In the genomic region with DNA sequence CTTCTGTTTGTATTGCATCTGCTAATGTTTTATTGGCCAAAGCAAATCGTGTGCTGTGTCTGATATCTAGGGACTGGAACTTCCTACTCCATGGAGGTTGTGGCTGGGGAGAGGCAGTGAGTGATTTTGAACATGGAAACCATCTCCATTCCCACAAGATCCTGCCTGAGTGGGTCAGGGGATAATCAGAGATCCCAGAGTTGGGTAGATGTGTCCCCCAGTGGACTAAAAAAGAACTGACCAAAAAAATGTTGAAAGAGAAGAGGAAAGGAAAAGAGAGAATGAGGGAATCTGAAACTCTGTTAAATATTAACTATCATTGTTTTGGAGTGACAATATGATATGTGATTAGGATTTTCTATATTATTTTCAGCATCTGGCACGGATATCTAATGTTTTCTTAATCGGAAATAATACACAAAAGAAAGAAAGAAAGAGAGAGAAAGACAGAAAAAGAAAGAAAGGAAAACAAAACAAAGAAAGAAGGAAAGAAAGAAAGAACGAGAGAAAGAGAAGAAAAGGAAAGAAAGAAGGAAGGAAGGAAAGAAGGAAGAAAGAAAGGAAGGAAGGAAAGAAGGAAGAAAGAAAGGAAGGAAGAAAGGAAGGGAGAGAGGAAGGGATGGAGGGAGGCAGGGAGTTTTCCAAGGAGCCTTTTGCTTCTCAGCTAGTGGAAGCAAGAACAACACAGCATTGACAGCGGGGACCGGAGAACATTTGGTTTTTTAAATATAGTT, we compare ENCODE assay signal across 16 cellular contexts.
"Had no signal": no experiment of that assay in that cellular context is flagged by ENCODE, and none has a peak within 500 bp of the region (broad histone marks: within the 10 kb centered on the region; RNA-seq: fewer than 3 reads in every experiment).

No MANE protein-coding gene starts in this region.

- H3K27me3 Mint-ChIP-seq: activated CD8-positive, alpha-beta memory T cell treated with anti-CD3 and anti-CD28 coated beads, Interleukin-2, amount 10 ng/mL, durations not matched to agents 7 days and 5 days; activated naive CD8-positive, alpha-beta T cell treated with anti-CD3 and anti-CD28 coated beads, Interleukin-2, amount 10 ng/mL, durations not matched to agents 7 days and 5 days; memory B cell had no signal

- H3K36me3 ChIP-seq: left lung, sigmoid colon, upper lobe of right lung had no signal

- DNase-seq: activated CD4-positive, alpha-beta T cell treated with anti-CD3 and anti-CD28 coated beads, Interleukin-2, amount 50 U/mL, for 4 hours; activated CD8-positive, alpha-beta memory T cell treated with anti-CD3 and anti-CD28 coated beads, Interleukin-2, amount 10 ng/mL, durations not matched to agents 7 days and 5 days; activated gamma-delta T cell treated with Interleukin-2 at 50 U/mL for 16 hours; activated naive CD8-positive, alpha-beta T cell treated with anti-CD3 and anti-CD28 coated beads, Interleukin-2, amount 10 ng/mL, durations not matched to agents 7 days and 5 days; activated T-cell treated with anti-CD3 and anti-CD28 coated beads, Interleukin-2, amount 50 U/mL, for 4 hours; anterior cingulate cortex; foreskin keratinocyte; islet precursor cell; left lung; sigmoid colon; stimulated activated CD4-positive, alpha-beta T cell treated with anti-CD3 and anti-CD28 coated beads, Interleukin-12 subunit alpha, Interleukin-12 subunit beta, amount 100 ng/mL, for 4 hours; stimulated activated naive CD4-positive, alpha-beta T cell; upper lobe of right lung had no signal

- H3K4me3 ChIP-seq: left lung, sigmoid colon, upper lobe of right lung had no signal

- H3K36me3 Mint-ChIP-seq: activated CD8-positive, alpha-beta memory T cell treated with anti-CD3 and anti-CD28 coated beads, Interleukin-2, amount 10 ng/mL, durations not matched to agents 7 days and 5 days; activated naive CD8-positive, alpha-beta T cell treated with anti-CD3 and anti-CD28 coated beads, Interleukin-2, amount 10 ng/mL, durations not matched to agents 7 days and 5 days; memory B cell had no signal

- H3K9me3 Mint-ChIP-seq: activated naive CD8-positive, alpha-beta T cell treated with anti-CD3 and anti-CD28 coated beads, Interleukin-2, amount 10 ng/mL, durations not matched to agents 7 days and 5 days; activated T-cell treated with anti-CD3 and anti-CD28 coated beads, Interleukin-2, amount 50 U/mL, for 4 hours; memory B cell; nephron had no signal

- H3K4me1 Mint-ChIP-seq: activated CD8-positive, alpha-beta memory T cell treated with anti-CD3 and anti-CD28 coated beads, Interleukin-2, amount 10 ng/mL, durations not matched to agents 7 days and 5 days; activated naive CD8-positive, alpha-beta T cell treated with anti-CD3 and anti-CD28 coated beads, Interleukin-2, amount 10 ng/mL, durations not matched to agents 7 days and 5 days; memory B cell had no signal

- ATAC-seq: activated CD4-positive, CD25-positive, alpha-beta regulatory T cell treated with anti-CD3 and anti-CD28 coated beads, Interleukin-2, amount 50 U/mL, for 24 hours; activated CD8-positive, alpha-beta memory T cell treated with anti-CD3 and anti-CD28 coated beads, Interleukin-2, amount 10 ng/mL, durations not matched to agents 7 days and 5 days; activated T-cell treated with anti-CD3 and anti-CD28 coated beads, Interleukin-2, amount 50 U/mL, for 4 hours; foreskin keratinocyte; left lung; upper lobe of right lung had no signal

- H3K27ac Mint-ChIP-seq: activated CD8-positive, alpha-beta memory T cell treated with anti-CD3 and anti-CD28 coated beads, Interleukin-2, amount 10 ng/mL, durations not matched to agents 7 days and 5 days; activated naive CD8-positive, alpha-beta T cell treated with anti-CD3 and anti-CD28 coated beads, Interleukin-2, amount 10 ng/mL, durations not matched to agents 7 days and 5 days; memory B cell had no signal

- H3K9me3 ChIP-seq: left lung, sigmoid colon, upper lobe of right lung had no signal

- H3K4me3 Mint-ChIP-seq: activated CD8-positive, alpha-beta memory T cell treated with anti-CD3 and anti-CD28 coated beads, Interleukin-2, amount 10 ng/mL, durations not matched to agents 7 days and 5 days; activated naive CD8-positive, alpha-beta T cell treated with anti-CD3 and anti-CD28 coated beads, Interleukin-2, amount 10 ng/mL, durations not matched to agents 7 days and 5 days; activated T-cell treated with anti-CD3 and anti-CD28 coated beads, Interleukin-2, amount 50 U/mL, for 4 hours; memory B cell; nephron had no signal

- H3K27me3 ChIP-seq: foreskin keratinocyte, left lung, sigmoid colon, upper lobe of right lung had no signal

- H3K27ac ChIP-seq: foreskin keratinocyte, left lung, sigmoid colon, upper lobe of right lung had no signal

- H3K4me1 ChIP-seq: foreskin keratinocyte, left lung, sigmoid colon, upper lobe of right lung had no signal
